ENCODE assay signal across 11 cellular contexts in the genomic region with DNA sequence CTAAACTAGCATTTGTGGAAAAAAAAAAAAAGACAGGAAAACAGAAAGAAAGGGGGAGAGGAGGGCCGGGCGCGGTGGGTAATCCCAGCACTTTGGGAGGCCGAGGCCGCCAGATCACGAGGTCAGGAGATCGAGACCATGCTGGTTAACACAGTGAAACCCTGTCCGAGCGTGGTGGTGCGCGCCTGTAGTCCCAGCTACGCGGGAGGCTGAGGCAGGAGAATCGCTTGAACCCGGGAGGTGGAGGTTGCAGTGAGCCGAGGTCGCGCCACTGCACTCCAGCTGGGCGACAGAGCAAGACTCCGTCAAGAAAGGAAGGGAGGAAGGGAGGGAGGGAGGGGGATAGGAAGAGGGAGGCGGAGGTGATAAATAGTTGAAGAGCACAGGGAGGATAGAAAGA.
"Had no signal": no experiment of that assay in that cellular context is flagged by ENCODE, and none has a peak within 500 bp of the region (broad histone marks: within the 10 kb centered on the region; RNA-seq: fewer than 3 reads in every experiment).

No MANE protein-coding gene starts in this region.

- H3K9me3 ChIP-seq: HAP-1 had no signal

- ATAC-seq: GM23338, HCT116 had no signal

- H3K9me3 Mint-ChIP-seq: GM23338, H9, HFFc6 had no signal

- H2AFZ ChIP-seq: GM23248, GM23338 had no signal

- H3K36me3 ChIP-seq: HAP-1 had no signal

- DNase-seq: GM23248, GOT3, H7, H9, HCEC 1CT, HFFc6 had no signal

- H3K4me2 ChIP-seq: GM23338 had no signal

- H3K4me3 Mint-ChIP-seq: GM23338, H9, HFFc6 had no signal

- H3K27ac Mint-ChIP-seq: GM23338, H9, HFFc6 had no signal

- H3K9ac ChIP-seq: GM23248 had no signal

- H3K4me3 ChIP-seq: GM23248, GM23338, HAP-1 had no signal

- FAIRE-seq: H1, H54 had no signal

- H3K27ac ChIP-seq: GM23248 had no signal
